Comparison of ENCODE assay signal across 9 cellular contexts in genomic region chr12:401235-402126, GRCh38. TPM values are rescaled to one million over a fixed set of nuclear protein-coding genes. Genes with fewer than 3 reads are reported as not detected.
DNase-seq lines count a peak whose midpoint lies in the region; ATAC-seq, FAIRE-seq and TF ChIP-seq lines count a peak whose summit lies in the region.
"Had no signal": no experiment of that assay in that cellular context is flagged by ENCODE, and none has a peak within 500 bp of the region (broad histone marks: within the 10 kb centered on the region; RNA-seq: fewer than 3 reads in every experiment).

Gene CCDC77, plus strand, starts transcription at chr12:401644. Its CDS starts 7,740 bp downstream, at chr12:409384.

- H3K9me3 ChIP-seq in A549 = no peaks in the 10 kb centered on the region
- H3K9me3 ChIP-seq in lower lobe of right lung = no peaks in the 10 kb centered on the region

- H3K4me3 ChIP-seq in A549 (peak within 1 kb of the TSS; percentile 72), lower lobe of right lung (peak within 1 kb of the TSS; percentile 73)

- FAIRE-seq in A549 (lab: Jason Lieb, UNC) = peak; percentile 70

- POLR2A ChIA-PET in A549 (lab: Yijun Ruan, JAX) = interaction anchor here (0.6 to 2.3 kb wide), 2 partner anchors 10 to 12 kb away, joined by 4 to 19 read pairs; partner anchors contain the start of gene KDM5A
- POLR2A ChIA-PET in WTC11 (lab: Charles Lee) = interaction anchor here (1.8 kb wide), 1 partner anchor 12 kb away, joined by 12 read pairs; the partner anchor contains the start of gene KDM5A

- no peak within 1 kb of the TSS for H3K27ac Mint-ChIP-seq in WTC11
- H3K27ac Mint-ChIP-seq: IgD-negative memory B cell had no signal

- TF ChIP-seq EP300 in A549 (IDR thresholded peaks at IDR 0.05) = no peak

- no peaks in the 10 kb centered on the region for H3K36me3 ChIP-seq in lower lobe of right lung

- TF ChIP-seq CTCF in A549 (IDR thresholded peaks at IDR 0.05) = no peak; the same call in 1 of the 3 replicates
- TF ChIP-seq CTCF in WTC11 (IDR thresholded peaks at IDR 0.05) = no peak
- peak; percentile 30 for TF ChIP-seq CTCF in lower lobe of right lung (IDR thresholded peaks at IDR 0.05)

- no peak within 1 kb of the TSS for H3K4me3 Mint-ChIP-seq in WTC11
- H3K4me3 Mint-ChIP-seq: IgD-negative memory B cell had no signal

- no peaks in the 10 kb centered on the region for H3K27me3 Mint-ChIP-seq in WTC11 (ENCODE audit: low read depth)
- H3K27me3 Mint-ChIP-seq: IgD-negative memory B cell had no signal

- H3K27ac ChIP-seq in A549 (peak within 1 kb of the TSS; percentile 60 to 78), lower lobe of right lung (peak within 1 kb of the TSS; percentile 61)

- H3K4me1 ChIP-seq in A549 (peaks cover 17% of the 10 kb centered on the region), lower lobe of right lung (peaks cover 13% of the 10 kb centered on the region)

- WGBS in A549 (ENCODE audit: missing lambda C conversion rate) = 3% methylated on average over 45 of the region's 47 CpGs

- CTCF ChIA-PET in A549 (lab: Yijun Ruan, JAX) (interaction anchor here (0.6 to 2.5 kb wide), 12 partner anchors 9 to 145 kb away, joined by 3 to 16 read pairs (median 5); partner anchors contain the start of gene KDM5A), WTC11 (lab: Charles Lee) (interaction anchor here (0.8 to 2.2 kb wide), 5 partner anchors 13 to 182 kb away, joined by 3 to 12 read pairs (median 3); no protein-coding TSS in a partner anchor)

- no peak for TF ChIP-seq POLR2A in A549 (IDR thresholded peaks at IDR 0.05; ENCODE audit: low read length)

- intact Hi-C loops in lower lobe of right lung (cut with DNase I) = no loop called here

- H3K9me3 Mint-ChIP-seq in WTC11 = no peaks in the 10 kb centered on the region
- H3K9me3 Mint-ChIP-seq: IgD-negative memory B cell had no signal

- TF ChIP-seq RAD21 in A549 (conservative IDR thresholded peaks at IDR 0.05 in 1 of 2, IDR thresholded peaks at IDR 0.05 in 1 of 2) = no peak

- peak; percentile 78 to 95 for DNase-seq in A549 (ENCODE audit: low read depth in 1 of 2, low spot score in 1 of 2)
- peak; percentile 93 for DNase-seq in WTC11 (ENCODE audit: low spot score)
- peak; percentile 94 for DNase-seq in dermis blood vessel endothelial cell
- peak; percentile 92 for DNase-seq in lower lobe of right lung
- DNase-seq in stimulated activated CD8-positive, alpha-beta memory T cell treated with anti-CD3 and anti-CD28 coated beads, Interleukin-12 subunit alpha, Interleukin-12 subunit beta, amount 100 ng/mL, for 1 hour (ENCODE audit: low read depth) = peak; percentile 85
- DNase-seq in COLO668 (lab: John Stamatoyannopoulos, UW; ENCODE audit: unreplicated experiment) = no peak

- peaks cover 10% of the 10 kb centered on the region for H3K36me3 Mint-ChIP-seq in WTC11

- H3K27me3 ChIP-seq in lower lobe of right lung (ENCODE audit: low read depth) = no peaks in the 10 kb centered on the region

- peak; percentile 97 to 99 for ATAC-seq in A549
- ATAC-seq in GM19025 (IDR thresholded peaks at IDR 0.05; ENCODE audit: low read depth, unreplicated experiment) = peak; percentile 98
- peak; percentile 95 for ATAC-seq in HG03342 (IDR thresholded peaks at IDR 0.05; ENCODE audit: unreplicated experiment)
- ATAC-seq in WTC11 = peak; percentile 99
- peak; percentile 100 for ATAC-seq in lower lobe of right lung

- H3K4me1 Mint-ChIP-seq in WTC11 = no peaks in the 10 kb centered on the region

- H3K4me2 ChIP-seq in A549 = peak within 1 kb of the TSS; percentile 74

TF ChIP-seq in A549, 52 proteins besides CTCF, POLR2A, EP300 and RAD21 (continues in another document):
- TF ChIP-seq HOXB5 (CRISPR knock-in tag; IDR thresholded peaks at IDR 0.05) (no peak), CHD4 (IDR thresholded peaks at IDR 0.05; ENCODE audit: borderline replicate concordance) (no peak), KDM1A (IDR thresholded peaks at IDR 0.05; ENCODE audit: low read depth) (no peak), JUN (IDR thresholded peaks at IDR 0.05) (peak in 1 of 2 experiments; percentile 61; a peak in 2 of 5 replicates)
- TF ChIP-seq, protein P1, sequence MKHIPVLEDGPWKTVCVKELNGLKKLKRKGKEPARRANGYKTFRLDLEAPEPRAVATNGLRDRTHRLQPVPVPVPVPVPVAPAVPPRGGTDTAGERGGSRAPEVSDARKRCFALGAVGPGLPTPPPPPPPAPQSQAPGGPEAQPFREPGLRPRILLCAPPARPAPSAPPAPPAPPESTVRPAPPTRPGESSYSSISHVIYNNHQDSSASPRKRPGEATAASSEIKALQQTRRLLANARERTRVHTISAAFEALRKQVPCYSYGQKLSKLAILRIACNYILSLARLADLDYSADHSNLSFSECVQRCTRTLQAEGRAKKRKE (CRISPR knock-in tag; IDR thresholded peaks at IDR 0.05; ENCODE audit: low read depth) = no peak
- TF ChIP-seq, protein P2, sequence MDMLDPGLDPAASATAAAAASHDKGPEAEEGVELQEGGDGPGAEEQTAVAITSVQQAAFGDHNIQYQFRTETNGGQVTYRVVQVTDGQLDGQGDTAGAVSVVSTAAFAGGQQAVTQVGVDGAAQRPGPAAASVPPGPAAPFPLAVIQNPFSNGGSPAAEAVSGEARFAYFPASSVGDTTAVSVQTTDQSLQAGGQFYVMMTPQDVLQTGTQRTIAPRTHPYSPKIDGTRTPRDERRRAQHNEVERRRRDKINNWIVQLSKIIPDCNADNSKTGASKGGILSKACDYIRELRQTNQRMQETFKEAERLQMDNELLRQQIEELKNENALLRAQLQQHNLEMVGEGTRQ (IDR thresholded peaks at IDR 0.05) = peak; percentile 55; the same call in 1 of the 2 replicates
- TF ChIP-seq, protein P3, sequence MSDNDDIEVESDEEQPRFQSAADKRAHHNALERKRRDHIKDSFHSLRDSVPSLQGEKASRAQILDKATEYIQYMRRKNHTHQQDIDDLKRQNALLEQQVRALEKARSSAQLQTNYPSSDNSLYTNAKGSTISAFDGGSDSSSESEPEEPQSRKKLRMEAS (IDR thresholded peaks at IDR 0.05) = peak; percentile 35
- TF ChIP-seq, protein P4, sequence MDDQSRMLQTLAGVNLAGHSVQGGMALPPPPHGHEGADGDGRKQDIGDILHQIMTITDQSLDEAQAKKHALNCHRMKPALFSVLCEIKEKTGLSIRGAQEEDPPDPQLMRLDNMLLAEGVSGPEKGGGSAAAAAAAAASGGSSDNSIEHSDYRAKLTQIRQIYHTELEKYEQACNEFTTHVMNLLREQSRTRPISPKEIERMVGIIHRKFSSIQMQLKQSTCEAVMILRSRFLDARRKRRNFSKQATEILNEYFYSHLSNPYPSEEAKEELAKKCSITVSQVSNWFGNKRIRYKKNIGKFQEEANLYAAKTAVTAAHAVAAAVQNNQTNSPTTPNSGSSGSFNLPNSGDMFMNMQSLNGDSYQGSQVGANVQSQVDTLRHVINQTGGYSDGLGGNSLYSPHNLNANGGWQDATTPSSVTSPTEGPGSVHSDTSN (IDR thresholded peaks at IDR 0.05) = no peak

TF ChIP-seq in WTC11, 78 proteins besides CTCF, POLR2A, EP300 and RAD21 (continues in another document):
- no peak for TF ChIP-seq ZNF263 (CRISPR knock-in tag; IDR thresholded peaks at IDR 0.05; ENCODE audit: low read depth)
- TF ChIP-seq ZBTB21 (CRISPR knock-in tag; IDR thresholded peaks at IDR 0.05; ENCODE audit: borderline replicate concordance) = 0 out of 2 replicates have a peak, but pooled peaks have one; percentile 19
- TF ChIP-seq, protein P5, sequence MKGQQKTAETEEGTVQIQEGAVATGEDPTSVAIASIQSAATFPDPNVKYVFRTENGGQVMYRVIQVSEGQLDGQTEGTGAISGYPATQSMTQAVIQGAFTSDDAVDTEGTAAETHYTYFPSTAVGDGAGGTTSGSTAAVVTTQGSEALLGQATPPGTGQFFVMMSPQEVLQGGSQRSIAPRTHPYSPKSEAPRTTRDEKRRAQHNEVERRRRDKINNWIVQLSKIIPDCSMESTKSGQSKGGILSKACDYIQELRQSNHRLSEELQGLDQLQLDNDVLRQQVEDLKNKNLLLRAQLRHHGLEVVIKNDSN (CRISPR knock-in tag; IDR thresholded peaks at IDR 0.05) = no peak
- peak; percentile 67; the same call in 1 of the 2 replicates for TF ChIP-seq GABPB1 (CRISPR knock-in tag; IDR thresholded peaks at IDR 0.05)
- TF ChIP-seq FOXK1 (CRISPR knock-in tag; IDR thresholded peaks at IDR 0.05) = peak; percentile 86
- TF ChIP-seq, protein P3 (CRISPR knock-in tag; IDR thresholded peaks at IDR 0.05) = 0 out of 2 replicates have a peak, but pooled peaks have one; percentile 37
- no peak for TF ChIP-seq TCF7 (CRISPR knock-in tag; IDR thresholded peaks at IDR 0.05; ENCODE audit: low read depth)
- peak; percentile 20; the same call in 1 of the 2 replicates for TF ChIP-seq TEAD1 (CRISPR knock-in tag; IDR thresholded peaks at IDR 0.05)
- no peak for TF ChIP-seq NFATC4 (CRISPR knock-in tag; IDR thresholded peaks at IDR 0.05)
- no peak for TF ChIP-seq FOXP1 (CRISPR knock-in tag; IDR thresholded peaks at IDR 0.05; ENCODE audit: borderline replicate concordance)
- no peak for TF ChIP-seq ZSCAN18 (CRISPR knock-in tag; IDR thresholded peaks at IDR 0.05)
- no peak for TF ChIP-seq MXD4 (CRISPR knock-in tag; IDR thresholded peaks at IDR 0.05; ENCODE audit: borderline replicate concordance)

RNA-seq across cellular contexts. Expression of gene CCDC77, which starts in this region (rescaled TPM):
- polyA plus RNA-seq in A549 (2011; rRNA removed) = 15.6 and 23.1 TPM in 2 replicates
- 6.0 and 7.1 TPM in 2 replicates for polyA plus RNA-seq in A549 (2012; cell fraction: cytosol; rRNA removed)
- polyA plus RNA-seq in A549 (2012; cell fraction: nucleus; rRNA removed) = 5.5 and 11.8 TPM in 2 replicates
- polyA plus RNA-seq in A549 (2017; fragmentation: RNase III; extraction: RNeasy Plus Mini Kit Qiagen cat#74134 plus additional on column Dnase treatment) = 15.4 to 16.4 TPM (median 16.3 TPM) in 3 replicates
- polyA minus RNA-seq in A549 (2011; rRNA and poly(A)+ RNA removed) = 8.7 and 12.7 TPM in 2 replicates
- total RNA-seq in WTC11 (2021) = 24.2 to 29.7 TPM (median 28.9 TPM) in 3 replicates
- total RNA-seq in dermis blood vessel endothelial cell = 6.6 and 14.8 TPM in 2 replicates
- total RNA-seq in lower lobe of right lung = 7.4 TPM
